25 cellular contexts compared by ENCODE assay signal in the genomic region with DNA sequence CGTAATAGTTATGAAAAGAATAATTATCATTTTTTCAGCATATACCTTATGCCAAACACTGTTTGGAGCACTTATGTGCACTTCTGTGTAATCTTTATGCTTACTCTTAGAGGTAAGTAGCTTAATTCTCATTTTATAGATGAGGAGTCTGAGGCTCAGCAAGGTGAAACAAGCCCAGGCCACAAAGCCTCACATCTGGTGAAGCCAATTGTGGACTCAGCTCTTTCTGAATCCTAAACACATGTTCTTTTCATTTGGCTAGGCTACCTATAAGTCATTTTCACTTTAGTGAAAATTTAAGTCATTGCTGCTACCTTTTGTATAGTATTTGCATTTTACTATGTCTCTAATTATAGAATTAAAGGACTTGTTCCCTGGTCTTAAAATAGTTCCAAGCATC.
"Had no signal": no experiment of that assay in that cellular context is flagged by ENCODE, and none has a peak within 500 bp of the region (broad histone marks: within the 10 kb centered on the region; RNA-seq: fewer than 3 reads in every experiment).

No MANE protein-coding gene starts in this region.

- ATAC-seq: natural killer cell treated with Interleukin-12 subunit alpha and Interleukin-12 subunit beta and Interleukin-15 and Interleukin-18, amount 100 ng/mL, for 72 hours; pancreas; psoas muscle; right cardiac atrium; right lobe of liver; stimulated activated effector memory CD8-positive, alpha-beta T cell treated with anti-CD3 and anti-CD28 coated beads, Interleukin-12 subunit alpha, Interleukin-12 subunit beta, amount 100 ng/mL, for 72 hours; stimulated activated naive B cell treated with anti-CD40 and anti-IgM and Interleukin-4, amounts not matched to agents 10 μg/mL and 1 μg/mL and 100 μg/mL, for 72 hours had no signal

- H3K9me3 ChIP-seq: neutrophil, pancreas, psoas muscle, right lobe of liver, sigmoid colon, stomach, thoracic aorta, thyroid gland, tibial nerve, upper lobe of left lung, vagina had no signal

- H3K27me3 ChIP-seq: neutrophil, pancreas, right lobe of liver, sigmoid colon, stomach, thyroid gland, tibial nerve, upper lobe of left lung, vagina had no signal

- DNase-seq: nephron progenitor cell; pancreas; psoas muscle; right cardiac atrium; right lobe of liver; sigmoid colon; small intestine; stimulated activated CD4-positive, alpha-beta T cell treated with anti-CD3 and anti-CD28 coated beads, Interleukin-15, amount 100 ng/mL, for 24 hours; stimulated activated CD4-positive, alpha-beta T cell treated with anti-CD3 and anti-CD28 coated beads, Interleukin-2, amount 100 ng/mL, for 24 hours; stimulated activated CD4-positive, alpha-beta T cell treated with anti-CD3 and anti-CD28 coated beads, Interleukin-2, amount 100 ng/mL, for 48 hours; stimulated activated CD4-positive, alpha-beta T cell treated with anti-CD3 and anti-CD28 coated beads, Interleukin-4, amount 100 ng/mL, for 24 hours; stimulated activated naive B cell treated with anti-CD40 and anti-IgM and Interleukin-4, amounts not matched to agents 10 μg/mL and 1 μg/mL and 100 μg/mL, for 72 hours; stimulated activated naive CD4-positive, alpha-beta T cell treated with Interleukin-2 at 50 U/mL for 16 hours; stomach; thyroid gland; trophoblast cell; upper lobe of left lung had no signal

- H3K4me3 Mint-ChIP-seq: natural killer cell treated with Interleukin-12 subunit alpha and Interleukin-12 subunit beta and Interleukin-15 and Interleukin-18, amount 100 ng/mL, for 72 hours; nephron progenitor cell; neural crest cell; stimulated activated effector memory CD8-positive, alpha-beta T cell treated with anti-CD3 and anti-CD28 coated beads, Interleukin-12 subunit alpha, Interleukin-12 subunit beta, amount 100 ng/mL, for 72 hours; stimulated activated naive B cell treated with anti-CD40 and anti-IgM and Interleukin-4, amounts not matched to agents 10 μg/mL and 1 μg/mL and 100 μg/mL, for 72 hours; stimulated activated naive CD8-positive, alpha-beta T cell treated with anti-CD3 and anti-CD28 coated beads, Interleukin-15, Interleukin-2, amounts not matched to agents 100 ng/mL and 50 ng/mL, for 24 hours had no signal

- H3K36me3 Mint-ChIP-seq: natural killer cell treated with Interleukin-12 subunit alpha and Interleukin-12 subunit beta and Interleukin-15 and Interleukin-18, amount 100 ng/mL, for 72 hours; stimulated activated effector memory CD8-positive, alpha-beta T cell treated with anti-CD3 and anti-CD28 coated beads, Interleukin-12 subunit alpha, Interleukin-12 subunit beta, amount 100 ng/mL, for 72 hours; stimulated activated naive B cell treated with anti-CD40 and anti-IgM and Interleukin-4, amounts not matched to agents 10 μg/mL and 1 μg/mL and 100 μg/mL, for 72 hours had no signal

- H3K27ac ChIP-seq: neutrophil, pancreas, psoas muscle, right lobe of liver, sigmoid colon, stomach, thoracic aorta, thyroid gland, tibial nerve, upper lobe of left lung, vagina had no signal

- H3K27me3 Mint-ChIP-seq: natural killer cell treated with Interleukin-12 subunit alpha and Interleukin-12 subunit beta and Interleukin-15 and Interleukin-18, amount 100 ng/mL, for 72 hours; stimulated activated naive CD8-positive, alpha-beta T cell treated with anti-CD3 and anti-CD28 coated beads, Interleukin-15, Interleukin-2, amounts not matched to agents 100 ng/mL and 50 ng/mL, for 24 hours had no signal

- H3K9me3 Mint-ChIP-seq: natural killer cell treated with Interleukin-12 subunit alpha and Interleukin-12 subunit beta and Interleukin-15 and Interleukin-18, amount 100 ng/mL, for 72 hours; neural crest cell; stimulated activated effector memory CD8-positive, alpha-beta T cell treated with anti-CD3 and anti-CD28 coated beads, Interleukin-12 subunit alpha, Interleukin-12 subunit beta, amount 100 ng/mL, for 72 hours; stimulated activated naive CD8-positive, alpha-beta T cell treated with anti-CD3 and anti-CD28 coated beads, Interleukin-15, Interleukin-2, amounts not matched to agents 100 ng/mL and 50 ng/mL, for 24 hours had no signal

- H3K27ac Mint-ChIP-seq: natural killer cell treated with Interleukin-12 subunit alpha and Interleukin-12 subunit beta and Interleukin-15 and Interleukin-18, amount 100 ng/mL, for 72 hours; nephron progenitor cell; stimulated activated effector memory CD8-positive, alpha-beta T cell treated with anti-CD3 and anti-CD28 coated beads, Interleukin-12 subunit alpha, Interleukin-12 subunit beta, amount 100 ng/mL, for 72 hours; stimulated activated naive B cell treated with anti-CD40 and anti-IgM and Interleukin-4, amounts not matched to agents 10 μg/mL and 1 μg/mL and 100 μg/mL, for 72 hours; stimulated activated naive CD8-positive, alpha-beta T cell treated with anti-CD3 and anti-CD28 coated beads, Interleukin-15, Interleukin-2, amounts not matched to agents 100 ng/mL and 50 ng/mL, for 24 hours had no signal

- H3K4me1 Mint-ChIP-seq: nephron progenitor cell, neural crest cell had no signal

- H3K4me3 ChIP-seq: pancreas, psoas muscle, right lobe of liver, sigmoid colon, stomach, thoracic aorta, thyroid gland, tibial nerve, upper lobe of left lung, vagina had no signal

- H3K36me3 ChIP-seq: neutrophil, pancreas, right lobe of liver, sigmoid colon, stomach, thoracic aorta, thyroid gland, tibial nerve, upper lobe of left lung, vagina had no signal

- H3K4me1 ChIP-seq: pancreas, psoas muscle, right lobe of liver, sigmoid colon, thyroid gland, vagina had no signal
